19 cellular contexts compared by ENCODE assay signal in genomic region chr9:138037140-138037539, GRCh38.
A peak's percentile ranks its signal among the peaks of the same experiment; 100 is the strongest.
DNase-seq lines count a peak whose midpoint lies in the region; ATAC-seq and TF ChIP-seq lines count a peak whose summit lies in the region.
"Had no signal": no experiment of that assay in that cellular context is flagged by ENCODE, and none has a peak within 500 bp of the region (broad histone marks: within the 10 kb centered on the region; RNA-seq: fewer than 3 reads in every experiment).

No MANE protein-coding gene starts in this region.

- H3K4me1 Mint-ChIP-seq in activated CD8-positive, alpha-beta memory T cell treated with anti-CD3 and anti-CD28 coated beads, Interleukin-2, amount 10 ng/mL, durations not matched to agents 7 days and 5 days = no peaks in the 10 kb centered on the region
- no peaks in the 10 kb centered on the region for H3K4me1 Mint-ChIP-seq in osteocyte (ENCODE audit: unreplicated experiment)
- H3K4me1 Mint-ChIP-seq: CD4-positive, CD25-positive, alpha-beta regulatory T cell had no signal

- H3K36me3 Mint-ChIP-seq in activated CD8-positive, alpha-beta memory T cell treated with anti-CD3 and anti-CD28 coated beads, Interleukin-2, amount 10 ng/mL, durations not matched to agents 7 days and 5 days = no peaks in the 10 kb centered on the region
- no peaks in the 10 kb centered on the region for H3K36me3 Mint-ChIP-seq in osteocyte (ENCODE audit: unreplicated experiment)
- H3K36me3 Mint-ChIP-seq: CD4-positive, CD25-positive, alpha-beta regulatory T cell had no signal

- peaks cover 20% of the 10 kb centered on the region for H3K27me3 Mint-ChIP-seq in activated CD8-positive, alpha-beta memory T cell treated with anti-CD3 and anti-CD28 coated beads, Interleukin-2, amount 10 ng/mL, durations not matched to agents 7 days and 5 days
- H3K27me3 Mint-ChIP-seq in osteocyte (ENCODE audit: unreplicated experiment) = peaks cover 14% of the 10 kb centered on the region

- H3K36me3 ChIP-seq in WERI-Rb-1 = no peaks in the 10 kb centered on the region; the same call in 1 of the 2 replicates
- H3K36me3 ChIP-seq: BE2C, MG63 had no signal

- no peak for ATAC-seq in activated CD8-positive, alpha-beta memory T cell treated with anti-CD3 and anti-CD28 coated beads, Interleukin-2, amount 10 ng/mL, durations not matched to agents 7 days and 5 days
- ATAC-seq in GM18907 (IDR thresholded peaks at IDR 0.05; ENCODE audit: unreplicated experiment) = no peak

- TF ChIP-seq CTCF in WERI-Rb-1 (IDR thresholded peaks at IDR 0.05; ENCODE audit: low read depth, low read length) (no peak), osteocyte (IDR thresholded peaks at IDR 0.05) (no peak)

- H3K27ac Mint-ChIP-seq in activated CD8-positive, alpha-beta memory T cell treated with anti-CD3 and anti-CD28 coated beads, Interleukin-2, amount 10 ng/mL, durations not matched to agents 7 days and 5 days = no peak overlapping the region
- no peak overlapping the region for H3K27ac Mint-ChIP-seq in osteocyte (ENCODE audit: unreplicated experiment)
- H3K27ac Mint-ChIP-seq: CD4-positive, CD25-positive, alpha-beta regulatory T cell had no signal

- no peaks in the 10 kb centered on the region for H3K27me3 ChIP-seq in WERI-Rb-1 (ENCODE audit: insufficient read depth, low read depth, severe bottlenecking)
- H3K27me3 ChIP-seq: BE2C had no signal

- no peaks in the 10 kb centered on the region for H3K9me3 ChIP-seq in WERI-Rb-1 (ENCODE audit: severe bottlenecking)
- H3K9me3 ChIP-seq: BE2C had no signal

- H3K4me3 ChIP-seq in WERI-Rb-1 (ENCODE audit: low read depth, low read length) = no peak overlapping the region
- H3K4me3 ChIP-seq: MG63, PC-9 had no signal

- CTCF ChIA-PET in activated CD8-positive, alpha-beta memory T cell treated with anti-CD3 and anti-CD28 coated beads, Interleukin-2, amount 10 ng/mL, durations not matched to agents 7 days and 5 days (lab: Charles Lee) = no interaction called here

- H3K9me3 Mint-ChIP-seq in activated CD8-positive, alpha-beta memory T cell treated with anti-CD3 and anti-CD28 coated beads, Interleukin-2, amount 10 ng/mL, durations not matched to agents 7 days and 5 days (ENCODE audit: low read depth) = no peaks in the 10 kb centered on the region
- H3K9me3 Mint-ChIP-seq in osteocyte (ENCODE audit: unreplicated experiment) = peaks cover 4% of the 10 kb centered on the region

- peak; percentile 19 for DNase-seq in activated CD8-positive, alpha-beta memory T cell treated with anti-CD3 and anti-CD28 coated beads, Interleukin-2, amount 10 ng/mL, durations not matched to agents 7 days and 5 days
- DNase-seq in activated CD8-positive, alpha-beta memory T cell treated with anti-CD3 and anti-CD28 coated beads, Interleukin-2, amount 50 U/mL, for 48 hours = no peak
- DNase-seq in WERI-Rb-1 (peak; percentile 3), osteocyte (ENCODE audit: extremely low spot score, unreplicated experiment) (peak; percentile 60), ureter (ENCODE audit: low spot score) (peak; percentile 19), NCI-H446 treated with DMSO at 0.1 percent for 48 hours (lab: John Stamatoyannopoulos, UW) (no peak)
- DNase-seq: BE2C; CD4-positive, CD25-positive, alpha-beta regulatory T cell; COR-L47; DMS79; H7; MG63; NCI-H1417 treated with DMSO at 0.1 percent for 48 hours; NCI-H187; NCI-H510A; PC-9; SIG-M5 had no signal

- no peak overlapping the region for H3K27ac ChIP-seq in WERI-Rb-1
- H3K27ac ChIP-seq: PC-9, RWPE1 had no signal

- no peak overlapping the region for H3K4me3 Mint-ChIP-seq in activated CD8-positive, alpha-beta memory T cell treated with anti-CD3 and anti-CD28 coated beads, Interleukin-2, amount 10 ng/mL, durations not matched to agents 7 days and 5 days
- H3K4me3 Mint-ChIP-seq in osteocyte (ENCODE audit: unreplicated experiment) = no peak overlapping the region
- H3K4me3 Mint-ChIP-seq: CD4-positive, CD25-positive, alpha-beta regulatory T cell had no signal

Comparison
In these comparisons a context has a peak if more than half of its experiments do, and no peak if none do; other contexts are left out.
1. DNase-seq: peak in activated CD8-positive, alpha-beta memory T cell treated with anti-CD3 and anti-CD28 coated beads, Interleukin-2, amount 10 ng/mL, durations not matched to agents 7 days and 5 days (single experiment), WERI-Rb-1 (single experiment), osteocyte (single experiment) and ureter (single experiment); none in activated CD8-positive, alpha-beta memory T cell treated with anti-CD3 and anti-CD28 coated beads, Interleukin-2, amount 50 U/mL, for 48 hours (single experiment) and NCI-H446 treated with DMSO at 0.1 percent for 48 hours (single experiment).